Comparison of ENCODE assay signal across 8 cellular contexts in genomic region chr14:75069811-75070145, GRCh38. TPM values are rescaled to one million over a fixed set of nuclear protein-coding genes. Genes with fewer than 3 reads are reported as not detected.
DNase-seq lines count a peak whose midpoint lies in the region; FAIRE-seq and TF ChIP-seq lines count a peak whose summit lies in the region.

No MANE protein-coding gene starts in this region.

- POLR2A ChIA-PET in CD4-positive, alpha-beta memory T cell (lab: Charles Lee; ENCODE audit: partially characterized antibody) = interaction anchor here (0.6 to 3.1 kb wide), 10 partner anchors 9 to 160 kb away, joined by 3 to 16 read pairs (median 4); partner anchors contain the start of genes EIF2B2, MLH3 and NEK9

- H3K27ac Mint-ChIP-seq in CD4-positive, alpha-beta memory T cell = peak overlapping the region in 6 of 7 donors; percentile 18 to 89 (median 74)
- peak overlapping the region; percentile 70 for H3K27ac Mint-ChIP-seq in neural crest cell (ENCODE audit: unreplicated experiment)

- FAIRE-seq in frontal cortex (lab: Jason Lieb, UNC) = no peak

- H3K9me3 ChIP-seq in CD4-positive, alpha-beta memory T cell (ENCODE audit: control insufficient read depth in 1 of 2, low read length in 2 of 2) = no peaks in the 10 kb centered on the region

- peak overlapping the region in 1 of 2 donors; percentile 58 for H3K4me3 ChIP-seq in CD4-positive, alpha-beta memory T cell (ENCODE audit: low read length in 2 of 2)
- H3K4me3 ChIP-seq in epithelial cell of esophagus (ENCODE audit: low read length) = peak overlapping the region; percentile 50

- no peaks in the 10 kb centered on the region for H3K36me3 ChIP-seq in CD4-positive, alpha-beta memory T cell (ENCODE audit: insufficient read depth, low read length)

- no peak for TF ChIP-seq CTCF in epithelial cell of esophagus (IDR thresholded peaks at IDR 0.05; ENCODE audit: insufficient read depth, low read depth, low read length, missing control alignments)
- TF ChIP-seq CTCF in neural crest cell (conservative IDR thresholded peaks at IDR 0.05) = no peak

- H3K9me3 Mint-ChIP-seq in CD4-positive, alpha-beta memory T cell = no peaks in the 10 kb centered on the region
- no peaks in the 10 kb centered on the region for H3K9me3 Mint-ChIP-seq in neural crest cell

- H3K27me3 ChIP-seq in CD4-positive, alpha-beta memory T cell (ENCODE audit: insufficient read depth, low read length) = no peaks in the 10 kb centered on the region

- DNase-seq in CD4-positive, alpha-beta memory T cell = no peak
- DNase-seq in NCI-H2171 treated with DMSO at 0.1 percent for 48 hours (lab: John Stamatoyannopoulos, UW) = peak; percentile 70
- no peak for DNase-seq in epithelial cell of esophagus (ENCODE audit: low read depth)
- DNase-seq in neural crest cell (ENCODE audit: low read depth, low spot score) = no peak
- no peak for DNase-seq in NCI-H2227 (lab: John Stamatoyannopoulos, UW; ENCODE audit: unreplicated experiment)
- DNase-seq in frontal cortex (ENCODE audit: low spot score in 2 of 2) = no peak
- no peak for DNase-seq in C1 segment of cervical spinal cord (lab: John Stamatoyannopoulos, UW)
- no peak for DNase-seq in T-helper 9 cell

- H3K4me1 Mint-ChIP-seq in CD4-positive, alpha-beta memory T cell = peaks cover under 1 to 8% (median 3%) of the 10 kb centered on the region in 4 donors
- H3K4me1 Mint-ChIP-seq in neural crest cell = peaks cover 5% of the 10 kb centered on the region

- H3K4me1 ChIP-seq in CD4-positive, alpha-beta memory T cell (ENCODE audit: insufficient read depth, low read length) = peaks cover 13% of the 10 kb centered on the region

- intact Hi-C loops in CD4-positive, alpha-beta memory T cell (cut with micrococcal nuclease) = loop anchor here (1.0 kb wide), 1 partner anchor 67 kb away; the partner anchor contains the start of gene EIF2B2

- H3K4me3 Mint-ChIP-seq in CD4-positive, alpha-beta memory T cell = peak overlapping the region in 5 of 8 donors; percentile 54 to 75 (median 73)
- no peak overlapping the region for H3K4me3 Mint-ChIP-seq in neural crest cell

- H3K27ac ChIP-seq in CD4-positive, alpha-beta memory T cell (ENCODE audit: low read depth, low read length) = peak overlapping the region; percentile 32

- CTCF ChIA-PET in CD4-positive, alpha-beta memory T cell (lab: Charles Lee; ENCODE audit: partially characterized antibody) = interaction anchor here (0.8 to 2.5 kb wide), 2 partner anchors 122 to 209 kb away, joined by 3 to 8 read pairs; no protein-coding TSS in a partner anchor

- H3K27me3 Mint-ChIP-seq in CD4-positive, alpha-beta memory T cell = no peaks in the 10 kb centered on the region
- H3K27me3 Mint-ChIP-seq in neural crest cell (ENCODE audit: low read depth) = no peaks in the 10 kb centered on the region

- no peaks in the 10 kb centered on the region for H3K36me3 Mint-ChIP-seq in CD4-positive, alpha-beta memory T cell
- no peaks in the 10 kb centered on the region for H3K36me3 Mint-ChIP-seq in neural crest cell (ENCODE audit: low read depth)

RNA-seq across cellular contexts. Expression of gene ZC2HC1C, which starts 0.3 kb away (rescaled TPM):
- total RNA-seq in CD4-positive, alpha-beta memory T cell = under 1 TPM; 0.76 to 0.97 TPM
- polyA plus RNA-seq in CD4-positive, alpha-beta memory T cell = 1 to 10 TPM; 1.5 to 3.6 TPM
- 1.3 and 1.9 TPM in 2 replicates for total RNA-seq in neural crest cell
- 2.4 TPM for total RNA-seq in frontal cortex

RNA-seq across cellular contexts. Expression of gene ACYP1, which starts 6.0 kb away (rescaled TPM):
- 10 to 100 TPM; 38.5 to 46.6 TPM for total RNA-seq in CD4-positive, alpha-beta memory T cell
- 10 to 100 TPM; 16.0 to 20.7 TPM for polyA plus RNA-seq in CD4-positive, alpha-beta memory T cell
- 35.9 and 37.1 TPM in 2 replicates for total RNA-seq in neural crest cell
- 17.9 TPM for total RNA-seq in frontal cortex

RNA-seq across cellular contexts. Expression of gene MLH3, which starts 18.5 kb away (rescaled TPM):
- 10 to 100 TPM; 24.9 to 26.8 TPM for total RNA-seq in CD4-positive, alpha-beta memory T cell
- 10 to 100 TPM in 1 of 2 donors, 1 to 10 TPM in 1; 3.9 to 12.6 TPM for polyA plus RNA-seq in CD4-positive, alpha-beta memory T cell
- 27.7 and 34.2 TPM in 2 replicates for total RNA-seq in neural crest cell
- 79.1 TPM for total RNA-seq in frontal cortex

RNA-seq across cellular contexts. Expression of gene NEK9, which starts 57.1 kb away (rescaled TPM):
- total RNA-seq in CD4-positive, alpha-beta memory T cell = 100 to 1,000 TPM; 129 to 133 TPM
- 10 to 100 TPM in 1 of 2 donors, 1 to 10 TPM in 1; 9.8 to 20.2 TPM for polyA plus RNA-seq in CD4-positive, alpha-beta memory T cell
- total RNA-seq in neural crest cell = 109 and 113 TPM in 2 replicates
- 20.0 TPM for total RNA-seq in frontal cortex
